ENCODE assay signal across 13 cellular contexts in genomic region chr11:47376183-47376542, GRCh38. TPM values are rescaled to one million over a fixed set of nuclear protein-coding genes. Genes with fewer than 3 reads are reported as not detected.
DNase-seq lines count a peak whose midpoint lies in the region; ATAC-seq and TF ChIP-seq lines count a peak whose summit lies in the region.
"Had no signal": no experiment of that assay in that cellular context is flagged by ENCODE, and none has a peak within 500 bp of the region (broad histone marks: within the 10 kb centered on the region; RNA-seq: fewer than 3 reads in every experiment).

No MANE protein-coding gene starts in this region.

- H3K27me3 ChIP-seq in GM06990 (replicated peaks; ENCODE audit: control insufficient read depth, insufficient read depth, low read length) (no peaks in the 10 kb centered on the region), endodermal cell (ENCODE audit: control insufficient read depth, insufficient read depth, low read length, poor library complexity, severe bottlenecking) (no peaks in the 10 kb centered on the region)

- H3K4me3 Mint-ChIP-seq in T-helper 17 cell (peak overlapping the region; percentile 56), nephron progenitor cell (no peak overlapping the region), endodermal cell (no peak overlapping the region)
- H3K4me3 Mint-ChIP-seq: brain, nephron had no signal

- no peaks in the 10 kb centered on the region for H3K27me3 Mint-ChIP-seq in T-helper 17 cell
- H3K27me3 Mint-ChIP-seq in nephron progenitor cell (ENCODE audit: low read depth, poor library complexity), result no peaks in the 10 kb centered on the region
- H3K27me3 Mint-ChIP-seq in endodermal cell (ENCODE audit: insufficient read depth), result no peaks in the 10 kb centered on the region
- H3K27me3 Mint-ChIP-seq: stimulated activated naive B cell treated with anti-CD40 and anti-IgM and Interleukin-4, amounts not matched to agents 10 μg/mL and 1 μg/mL and 100 μg/mL, for 72 hours had no signal

- TF ChIP-seq CTCF in GM06990 (IDR thresholded peaks at IDR 0.05; ENCODE audit: insufficient read depth, low read length, poor library complexity, severe bottlenecking) (no peak), nephron progenitor cell (IDR thresholded peaks at IDR 0.05) (no peak), endodermal cell (conservative IDR thresholded peaks at IDR 0.05) (no peak)

- ATAC-seq in T-helper 17 cell, result no peak
- ATAC-seq in HG03521 (IDR thresholded peaks at IDR 0.05; ENCODE audit: unreplicated experiment), result no peak
- no peak for ATAC-seq in HG03439 (IDR thresholded peaks at IDR 0.05; ENCODE audit: unreplicated experiment)

- no peak overlapping the region for H3K27ac Mint-ChIP-seq in T-helper 17 cell
- peak overlapping the region; percentile 23 for H3K27ac Mint-ChIP-seq in nephron progenitor cell
- H3K27ac Mint-ChIP-seq in endodermal cell, result no peak overlapping the region
- H3K27ac Mint-ChIP-seq: brain; stimulated activated naive B cell treated with anti-CD40 and anti-IgM and Interleukin-4, amounts not matched to agents 10 μg/mL and 1 μg/mL and 100 μg/mL, for 72 hours had no signal

- H3K27ac ChIP-seq in endodermal cell (ENCODE audit: low read depth, low read length), result no peak overlapping the region

- 92% methylated on average over 5 to 6 of the region's 6 CpGs for WGBS in endodermal cell (ENCODE audit: insufficient coverage in 1 of 2, insufficient read length in 1 of 2), 2 experiments

- H3K4me1 ChIP-seq in endodermal cell (ENCODE audit: control insufficient read depth, insufficient read depth, low read length), result no peaks in the 10 kb centered on the region
- H3K4me1 ChIP-seq: HAP-1 had no signal

- no peaks in the 10 kb centered on the region for H3K9me3 Mint-ChIP-seq in nephron progenitor cell
- H3K9me3 Mint-ChIP-seq in endodermal cell, result no peaks in the 10 kb centered on the region
- H3K9me3 Mint-ChIP-seq: brain; nephron; stimulated activated naive B cell treated with anti-CD40 and anti-IgM and Interleukin-4, amounts not matched to agents 10 μg/mL and 1 μg/mL and 100 μg/mL, for 72 hours had no signal

- no peak overlapping the region for H3K9ac ChIP-seq in endodermal cell (ENCODE audit: extremely low read depth, low read length, poor library complexity, severe bottlenecking)

- H3K36me3 ChIP-seq in GM06990 (ENCODE audit: control insufficient read depth, insufficient read depth, low read length) (peaks cover 8% of the 10 kb centered on the region), endodermal cell (ENCODE audit: control insufficient read depth, insufficient read depth, low read length) (no peaks in the 10 kb centered on the region)
- H3K36me3 ChIP-seq: HAP-1 had no signal

- H3K36me3 Mint-ChIP-seq in T-helper 17 cell (ENCODE audit: low read depth) (no peaks in the 10 kb centered on the region), nephron progenitor cell (ENCODE audit: low read depth) (no peaks in the 10 kb centered on the region), endodermal cell (ENCODE audit: low read depth) (no peaks in the 10 kb centered on the region)
- H3K36me3 Mint-ChIP-seq: brain had no signal

- H3K4me3 ChIP-seq in GM06990 (replicated peaks; ENCODE audit: low read depth, low read length) (peak overlapping the region; percentile 82), endodermal cell (ENCODE audit: low read length) (no peak overlapping the region)
- H3K4me3 ChIP-seq: HAP-1 had no signal

- DNase-seq in GM06990 (ENCODE audit: extremely low read depth, insufficient read length), result no peak
- no peak for DNase-seq in T-helper 17 cell
- DNase-seq in nephron progenitor cell, result no peak
- no peak for DNase-seq in endodermal cell
- DNase-seq: activated T-cell treated with anti-CD3 and anti-CD28 coated beads, Interleukin-2, amount 50 U/mL, for 1 hour; NCI-H2081; stimulated activated naive B cell treated with anti-CD40 and anti-IgM and Interleukin-4, amounts not matched to agents 10 μg/mL and 1 μg/mL and 100 μg/mL, for 72 hours had no signal

- H3K9me3 ChIP-seq in T-helper 17 cell (ENCODE audit: control insufficient read depth, low read length, poor library complexity, severe bottlenecking) (no peaks in the 10 kb centered on the region), endodermal cell (ENCODE audit: control insufficient read depth, low read length) (no peaks in the 10 kb centered on the region)
- H3K9me3 ChIP-seq: HAP-1 had no signal

- H3K4me1 Mint-ChIP-seq in T-helper 17 cell (peaks cover 4% of the 10 kb centered on the region), nephron progenitor cell (peaks cover 28% of the 10 kb centered on the region), endodermal cell (no peaks in the 10 kb centered on the region)
- H3K4me1 Mint-ChIP-seq: brain, nephron had no signal

RNA-seq across cellular contexts. Expression of gene SPI1, which starts 2.2 kb away (rescaled TPM):
- total RNA-seq in T-helper 17 cell (10 to 100 TPM in 1 of 2 donors, 1 to 10 TPM in 1; 4.9 to 14.9 TPM), endodermal cell (not detected)
- not detected for polyA plus RNA-seq in endodermal cell (2013, experiment 1 of 2)
- 0.25 TPM for polyA plus RNA-seq in endodermal cell (2013, experiment 2 of 2)
- polyA plus RNA-seq: BJ had no signal

RNA-seq across cellular contexts. Expression of gene MYBPC3, which starts 23.7 kb away (rescaled TPM):
- total RNA-seq in T-helper 17 cell (under 1 TPM in 1 of 2 donors, not detected in 1; 0.10 TPM), endodermal cell (under 1 TPM in 1 of 2 donors, not detected in 1; 0.07 TPM)
- not detected for polyA plus RNA-seq in endodermal cell (2013, experiment 1 of 2)
- not detected for polyA plus RNA-seq in endodermal cell (2013, experiment 2 of 2)
- polyA plus RNA-seq: BJ had no signal

RNA-seq across cellular contexts. Expression of gene SLC39A13, which starts 32.2 kb away (rescaled TPM):
- total RNA-seq in T-helper 17 cell, result 10 to 100 TPM; 31.6 to 31.8 TPM
- total RNA-seq in endodermal cell, result 10 to 100 TPM; 34.7 to 40.4 TPM
- 38.8 TPM for polyA plus RNA-seq in endodermal cell (2013, experiment 1 of 2)
- 31.4 TPM for polyA plus RNA-seq in endodermal cell (2013, experiment 2 of 2)

RNA-seq across cellular contexts. Expression of gene PSMC3, which starts 50.1 kb away (rescaled TPM):
- total RNA-seq in T-helper 17 cell (10 to 100 TPM; 47.8 to 55.2 TPM), endodermal cell (100 to 1,000 TPM; 152 to 175 TPM)
- 124 TPM for polyA plus RNA-seq in endodermal cell (2013, experiment 1 of 2)
- 129 TPM for polyA plus RNA-seq in endodermal cell (2013, experiment 2 of 2)

Comparison
In these comparisons a context has a peak if more than half of its experiments do, and no peak if none do; other contexts are left out.
1. RNA of gene SPI1, which starts 2.2 kb away (total RNA-seq): 4.9 to 14.9 TPM in T-helper 17 cell; not detected in endodermal cell; every median in the first group is over 4 times any median in the second.